ENCODE assay signal across 22 cellular contexts in genomic region chr1:35580949-35581388, GRCh38.
"Had no signal": no experiment of that assay in that cellular context is flagged by ENCODE, and none has a peak within 500 bp of the region (broad histone marks: within the 10 kb centered on the region; RNA-seq: fewer than 3 reads in every experiment).

No MANE protein-coding gene starts in this region.

- ATAC-seq: activated T-helper 17 cell treated with anti-CD3 and anti-CD28 coated beads, Interleukin-2, amount 50 U/mL, for 72 hours; PC-3 had no signal

- DNase-seq: activated CD4-positive, alpha-beta memory T cell treated with anti-CD3 and anti-CD28 coated beads, Interleukin-2, amount 10 ng/mL, durations not matched to agents 7 days and 5 days; activated CD4-positive, alpha-beta T cell treated with anti-CD3 and anti-CD28 coated beads, Interleukin-2, amount 10 ng/mL, durations not matched to agents 7 days and 5 days; activated CD4-positive, CD25-positive, alpha-beta regulatory T cell; activated gamma-delta T cell; activated naive CD4-positive, alpha-beta T cell treated with anti-CD3 and anti-CD28 coated beads for 36 hours; activated T-cell treated with anti-CD3 and anti-CD28 coated beads for 4 hours; activated T-cell treated with anti-CD3 and anti-CD28 coated beads, Interleukin-2, amount 50 U/mL, for 48 hours; amygdala; NCI-H1105; NCI-H1436; NCI-H1694 treated with DMSO at 0.1 percent for 48 hours; NCI-H2029 treated with DMSO at 0.1 percent for 48 hours; NCI-H345; NCI-H510A; NCI-H69; NK-92 treated with Interleukin-12 subunit alpha and Interleukin-12 subunit beta, amount 100 ng/mL, for 24 hours; PC-3; SHP77 treated with DMSO at 0.1 percent for 48 hours; T-helper 2 cell; T1000 had no signal

- H3K27ac ChIP-seq: VCaP had no signal
